In the genomic region with DNA sequence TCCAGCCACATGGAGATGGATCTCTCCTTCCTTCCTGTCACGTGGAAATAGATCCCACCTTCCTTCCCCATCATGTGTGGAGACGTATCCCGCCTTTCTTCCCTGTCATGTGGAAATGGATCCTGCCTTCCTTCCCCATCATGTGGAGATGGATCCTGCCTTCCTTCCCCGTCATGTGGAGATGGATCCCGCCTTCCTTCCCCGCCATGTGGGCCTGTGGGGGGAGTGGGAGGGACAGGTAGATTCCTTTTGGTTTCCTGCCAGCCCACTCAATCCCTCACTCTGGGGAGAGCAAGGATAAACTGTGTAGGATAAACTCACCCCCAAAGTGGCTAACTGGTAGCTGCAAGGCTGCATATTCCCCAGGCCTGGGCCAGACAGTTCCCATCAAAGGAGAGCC, we compare ENCODE assay signal across 3 cellular contexts.
TF ChIP-seq lines count a peak whose summit lies in the region.

No MANE protein-coding gene starts in this region.

TF ChIP-seq in SK-N-SH, 30 proteins besides CTCF, POLR2A, EP300 and RAD21 (continues in another document):
- no peak for TF ChIP-seq RFX5 (IDR thresholded peaks at IDR 0.05; ENCODE audit: low read length)
- TF ChIP-seq, protein P1, sequence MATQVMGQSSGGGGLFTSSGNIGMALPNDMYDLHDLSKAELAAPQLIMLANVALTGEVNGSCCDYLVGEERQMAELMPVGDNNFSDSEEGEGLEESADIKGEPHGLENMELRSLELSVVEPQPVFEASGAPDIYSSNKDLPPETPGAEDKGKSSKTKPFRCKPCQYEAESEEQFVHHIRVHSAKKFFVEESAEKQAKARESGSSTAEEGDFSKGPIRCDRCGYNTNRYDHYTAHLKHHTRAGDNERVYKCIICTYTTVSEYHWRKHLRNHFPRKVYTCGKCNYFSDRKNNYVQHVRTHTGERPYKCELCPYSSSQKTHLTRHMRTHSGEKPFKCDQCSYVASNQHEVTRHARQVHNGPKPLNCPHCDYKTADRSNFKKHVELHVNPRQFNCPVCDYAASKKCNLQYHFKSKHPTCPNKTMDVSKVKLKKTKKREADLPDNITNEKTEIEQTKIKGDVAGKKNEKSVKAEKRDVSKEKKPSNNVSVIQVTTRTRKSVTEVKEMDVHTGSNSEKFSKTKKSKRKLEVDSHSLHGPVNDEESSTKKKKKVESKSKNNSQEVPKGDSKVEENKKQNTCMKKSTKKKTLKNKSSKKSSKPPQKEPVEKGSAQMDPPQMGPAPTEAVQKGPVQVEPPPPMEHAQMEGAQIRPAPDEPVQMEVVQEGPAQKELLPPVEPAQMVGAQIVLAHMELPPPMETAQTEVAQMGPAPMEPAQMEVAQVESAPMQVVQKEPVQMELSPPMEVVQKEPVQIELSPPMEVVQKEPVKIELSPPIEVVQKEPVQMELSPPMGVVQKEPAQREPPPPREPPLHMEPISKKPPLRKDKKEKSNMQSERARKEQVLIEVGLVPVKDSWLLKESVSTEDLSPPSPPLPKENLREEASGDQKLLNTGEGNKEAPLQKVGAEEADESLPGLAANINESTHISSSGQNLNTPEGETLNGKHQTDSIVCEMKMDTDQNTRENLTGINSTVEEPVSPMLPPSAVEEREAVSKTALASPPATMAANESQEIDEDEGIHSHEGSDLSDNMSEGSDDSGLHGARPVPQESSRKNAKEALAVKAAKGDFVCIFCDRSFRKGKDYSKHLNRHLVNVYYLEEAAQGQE (IDR thresholded peaks at IDR 0.05; ENCODE audit: low read depth, low read length): no peak
- no peak for TF ChIP-seq IRF3 (IDR thresholded peaks at IDR 0.05; ENCODE audit: low read depth, low read length)
- no peak for TF ChIP-seq RXRA (IDR thresholded peaks at IDR 0.05; ENCODE audit: borderline replicate concordance, low read depth)
- no peak for TF ChIP-seq POLR2AphosphoS5 (IDR thresholded peaks at IDR 0.05; ENCODE audit: low read depth, low read length)
- no peak for TF ChIP-seq TCF12 (IDR thresholded peaks at IDR 0.05)
- TF ChIP-seq, protein P2, sequence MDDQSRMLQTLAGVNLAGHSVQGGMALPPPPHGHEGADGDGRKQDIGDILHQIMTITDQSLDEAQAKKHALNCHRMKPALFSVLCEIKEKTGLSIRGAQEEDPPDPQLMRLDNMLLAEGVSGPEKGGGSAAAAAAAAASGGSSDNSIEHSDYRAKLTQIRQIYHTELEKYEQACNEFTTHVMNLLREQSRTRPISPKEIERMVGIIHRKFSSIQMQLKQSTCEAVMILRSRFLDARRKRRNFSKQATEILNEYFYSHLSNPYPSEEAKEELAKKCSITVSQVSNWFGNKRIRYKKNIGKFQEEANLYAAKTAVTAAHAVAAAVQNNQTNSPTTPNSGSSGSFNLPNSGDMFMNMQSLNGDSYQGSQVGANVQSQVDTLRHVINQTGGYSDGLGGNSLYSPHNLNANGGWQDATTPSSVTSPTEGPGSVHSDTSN (IDR thresholded peaks at IDR 0.05): no peak
- TF ChIP-seq, protein P3, sequence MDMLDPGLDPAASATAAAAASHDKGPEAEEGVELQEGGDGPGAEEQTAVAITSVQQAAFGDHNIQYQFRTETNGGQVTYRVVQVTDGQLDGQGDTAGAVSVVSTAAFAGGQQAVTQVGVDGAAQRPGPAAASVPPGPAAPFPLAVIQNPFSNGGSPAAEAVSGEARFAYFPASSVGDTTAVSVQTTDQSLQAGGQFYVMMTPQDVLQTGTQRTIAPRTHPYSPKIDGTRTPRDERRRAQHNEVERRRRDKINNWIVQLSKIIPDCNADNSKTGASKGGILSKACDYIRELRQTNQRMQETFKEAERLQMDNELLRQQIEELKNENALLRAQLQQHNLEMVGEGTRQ (IDR thresholded peaks at IDR 0.05; ENCODE audit: borderline replicate concordance, low read depth, low read length): no peak

TF ChIP-seq in SK-N-SH treated with all-trans-retinoic acid at 6 μM for 48 hours, 23 proteins besides CTCF, POLR2A, EP300 and RAD21 (continues in another document):
- TF ChIP-seq, protein P4, sequence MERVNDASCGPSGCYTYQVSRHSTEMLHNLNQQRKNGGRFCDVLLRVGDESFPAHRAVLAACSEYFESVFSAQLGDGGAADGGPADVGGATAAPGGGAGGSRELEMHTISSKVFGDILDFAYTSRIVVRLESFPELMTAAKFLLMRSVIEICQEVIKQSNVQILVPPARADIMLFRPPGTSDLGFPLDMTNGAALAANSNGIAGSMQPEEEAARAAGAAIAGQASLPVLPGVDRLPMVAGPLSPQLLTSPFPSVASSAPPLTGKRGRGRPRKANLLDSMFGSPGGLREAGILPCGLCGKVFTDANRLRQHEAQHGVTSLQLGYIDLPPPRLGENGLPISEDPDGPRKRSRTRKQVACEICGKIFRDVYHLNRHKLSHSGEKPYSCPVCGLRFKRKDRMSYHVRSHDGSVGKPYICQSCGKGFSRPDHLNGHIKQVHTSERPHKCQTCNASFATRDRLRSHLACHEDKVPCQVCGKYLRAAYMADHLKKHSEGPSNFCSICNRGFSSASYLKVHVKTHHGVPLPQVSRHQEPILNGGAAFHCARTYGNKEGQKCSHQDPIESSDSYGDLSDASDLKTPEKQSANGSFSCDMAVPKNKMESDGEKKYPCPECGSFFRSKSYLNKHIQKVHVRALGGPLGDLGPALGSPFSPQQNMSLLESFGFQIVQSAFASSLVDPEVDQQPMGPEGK (CRISPR knock-in tag; IDR thresholded peaks at IDR 0.05; ENCODE audit: borderline replicate concordance): no peak
- TF ChIP-seq ZNF70 (CRISPR knock-in tag; IDR thresholded peaks at IDR 0.05) (no peak), POU6F1 (CRISPR knock-in tag; IDR thresholded peaks at IDR 0.05; ENCODE audit: borderline replicate concordance, low read depth) (no peak), OSR1 (CRISPR knock-in tag; IDR thresholded peaks at IDR 0.05) (no peak), TCF4 (CRISPR knock-in tag; IDR thresholded peaks at IDR 0.05; ENCODE audit: borderline replicate concordance) (no peak), ZFP3 (CRISPR knock-in tag; IDR thresholded peaks at IDR 0.05) (no peak), CSDC2 (CRISPR knock-in tag; IDR thresholded peaks at IDR 0.05) (no peak), ZFP30 (CRISPR knock-in tag; IDR thresholded peaks at IDR 0.05) (no peak), ARNTL (CRISPR knock-in tag; IDR thresholded peaks at IDR 0.05; ENCODE audit: borderline replicate concordance, low read depth) (no peak), RARB (CRISPR knock-in tag; IDR thresholded peaks at IDR 0.05) (no peak), ZC3H10 (CRISPR knock-in tag; IDR thresholded peaks at IDR 0.05) (no peak), ZNF565 (CRISPR knock-in tag; conservative IDR thresholded peaks at IDR 0.05; ENCODE audit: low read depth) (no peak), TOX (CRISPR knock-in tag; IDR thresholded peaks at IDR 0.05; ENCODE audit: borderline replicate concordance) (no peak)
- TF ChIP-seq, protein P5, sequence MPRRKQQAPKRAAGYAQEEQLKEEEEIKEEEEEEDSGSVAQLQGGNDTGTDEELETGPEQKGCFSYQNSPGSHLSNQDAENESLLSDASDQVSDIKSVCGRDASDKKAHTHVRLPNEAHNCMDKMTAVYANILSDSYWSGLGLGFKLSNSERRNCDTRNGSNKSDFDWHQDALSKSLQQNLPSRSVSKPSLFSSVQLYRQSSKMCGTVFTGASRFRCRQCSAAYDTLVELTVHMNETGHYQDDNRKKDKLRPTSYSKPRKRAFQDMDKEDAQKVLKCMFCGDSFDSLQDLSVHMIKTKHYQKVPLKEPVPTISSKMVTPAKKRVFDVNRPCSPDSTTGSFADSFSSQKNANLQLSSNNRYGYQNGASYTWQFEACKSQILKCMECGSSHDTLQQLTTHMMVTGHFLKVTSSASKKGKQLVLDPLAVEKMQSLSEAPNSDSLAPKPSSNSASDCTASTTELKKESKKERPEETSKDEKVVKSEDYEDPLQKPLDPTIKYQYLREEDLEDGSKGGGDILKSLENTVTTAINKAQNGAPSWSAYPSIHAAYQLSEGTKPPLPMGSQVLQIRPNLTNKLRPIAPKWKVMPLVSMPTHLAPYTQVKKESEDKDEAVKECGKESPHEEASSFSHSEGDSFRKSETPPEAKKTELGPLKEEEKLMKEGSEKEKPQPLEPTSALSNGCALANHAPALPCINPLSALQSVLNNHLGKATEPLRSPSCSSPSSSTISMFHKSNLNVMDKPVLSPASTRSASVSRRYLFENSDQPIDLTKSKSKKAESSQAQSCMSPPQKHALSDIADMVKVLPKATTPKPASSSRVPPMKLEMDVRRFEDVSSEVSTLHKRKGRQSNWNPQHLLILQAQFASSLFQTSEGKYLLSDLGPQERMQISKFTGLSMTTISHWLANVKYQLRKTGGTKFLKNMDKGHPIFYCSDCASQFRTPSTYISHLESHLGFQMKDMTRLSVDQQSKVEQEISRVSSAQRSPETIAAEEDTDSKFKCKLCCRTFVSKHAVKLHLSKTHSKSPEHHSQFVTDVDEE (CRISPR knock-in tag; IDR thresholded peaks at IDR 0.05): no peak

TF ChIP-seq in HepG2, 621 proteins besides CTCF, POLR2A, EP300 and RAD21:
- TF ChIP-seq, protein P6, sequence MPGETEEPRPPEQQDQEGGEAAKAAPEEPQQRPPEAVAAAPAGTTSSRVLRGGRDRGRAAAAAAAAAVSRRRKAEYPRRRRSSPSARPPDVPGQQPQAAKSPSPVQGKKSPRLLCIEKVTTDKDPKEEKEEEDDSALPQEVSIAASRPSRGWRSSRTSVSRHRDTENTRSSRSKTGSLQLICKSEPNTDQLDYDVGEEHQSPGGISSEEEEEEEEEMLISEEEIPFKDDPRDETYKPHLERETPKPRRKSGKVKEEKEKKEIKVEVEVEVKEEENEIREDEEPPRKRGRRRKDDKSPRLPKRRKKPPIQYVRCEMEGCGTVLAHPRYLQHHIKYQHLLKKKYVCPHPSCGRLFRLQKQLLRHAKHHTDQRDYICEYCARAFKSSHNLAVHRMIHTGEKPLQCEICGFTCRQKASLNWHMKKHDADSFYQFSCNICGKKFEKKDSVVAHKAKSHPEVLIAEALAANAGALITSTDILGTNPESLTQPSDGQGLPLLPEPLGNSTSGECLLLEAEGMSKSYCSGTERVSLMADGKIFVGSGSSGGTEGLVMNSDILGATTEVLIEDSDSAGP (CRISPR knock-in tag; IDR thresholded peaks at IDR 0.05; ENCODE audit: borderline replicate concordance): 0 out of 2 replicates have a peak, but pooled peaks have one; percentile 0
- TF ChIP-seq JARID2 (CRISPR knock-in tag; IDR thresholded peaks at IDR 0.05; ENCODE audit: insufficient replicate concordance) (no peak), NONO (IDR thresholded peaks at IDR 0.05) (no peak), NONO (CRISPR knock-in tag; conservative IDR thresholded peaks at IDR 0.05) (0 out of 2 replicates have a peak, but pooled peaks have one; percentile 11), CREB3 (CRISPR knock-in tag; IDR thresholded peaks at IDR 0.05) (no peak), GATAD2A (CRISPR knock-in tag; IDR thresholded peaks at IDR 0.05) (no peak)
TF ChIP-seq in HepG2: peak in this region for 2.
